In genomic region chr16:450385-450784, GRCh38 we compare ENCODE assay signal across 18 cellular contexts. TPM values are rescaled to one million over a fixed set of nuclear protein-coding genes. Genes with fewer than 3 reads are reported as not detected.
DNase-seq lines count a peak whose midpoint lies in the region; ATAC-seq and TF ChIP-seq lines count a peak whose summit lies in the region.
"Had no signal": no experiment of that assay in that cellular context is flagged by ENCODE, and none has a peak within 500 bp of the region (broad histone marks: within the 10 kb centered on the region; RNA-seq: fewer than 3 reads in every experiment).

No MANE protein-coding gene starts in this region.

- ATAC-seq in activated B cell treated with CpG ODN at 0.5 μM for 24 hours (ENCODE audit: low read depth) = peak; percentile 45
- ATAC-seq: activated T-helper 17 cell treated with anti-CD3 and anti-CD28 coated beads, Interleukin-2, amount 50 U/mL, for 72 hours; Right ventricle myocardium inferior had no signal

- H3K79me2 ChIP-seq in H9 (ENCODE audit: insufficient read depth, low read length) = no peaks in the 10 kb centered on the region
- H3K79me2 ChIP-seq in neural progenitor cell (ENCODE audit: low read depth) = peaks cover 55% of the 10 kb centered on the region

- H2AK5ac ChIP-seq in H9 (ENCODE audit: insufficient read length, low read length) = no peak overlapping the region

- TF ChIP-seq POLR2A in uterus (IDR thresholded peaks at IDR 0.05) = no peak

- no peak overlapping the region for H2BK15ac ChIP-seq in H9 (ENCODE audit: low read depth, low read length)

- H2BK12ac ChIP-seq in H9 (ENCODE audit: insufficient read length, low read depth, low read length) = no peak overlapping the region

- H2BK120ac ChIP-seq in H9 (ENCODE audit: low read depth, low read length, poor library complexity, severe bottlenecking) = no peak overlapping the region

- H3K4me3 Mint-ChIP-seq in H9 = no peak overlapping the region
- H3K4me3 Mint-ChIP-seq in activated B cell treated with CpG ODN at 0.5 μM for 24 hours = no peak overlapping the region
- H3K4me3 Mint-ChIP-seq in neural progenitor cell = peak overlapping the region; percentile 21
- H3K4me3 Mint-ChIP-seq: activated naive CD8-positive, alpha-beta T cell; activated T-helper 17 cell treated with anti-CD3 and anti-CD28 coated beads, Interleukin-2, amount 50 U/mL, for 72 hours; neural crest cell had no signal

- POLR2A ChIA-PET in activated B cell treated with CpG ODN at 0.5 μM for 24 hours (lab: Charles Lee) = no interaction called here

- H2BK20ac ChIP-seq in H9 (ENCODE audit: low read depth, low read length, poor library complexity, severe bottlenecking) = no peak overlapping the region

- H4K5ac ChIP-seq in H9 (ENCODE audit: insufficient read length, low read depth, low read length) = no peak overlapping the region

- H3K79me1 ChIP-seq in H9 (ENCODE audit: insufficient read depth, low read depth, low read length, poor library complexity, severe bottlenecking) = no peaks in the 10 kb centered on the region

- H3K27me3 Mint-ChIP-seq in H9 (ENCODE audit: low read depth) (no peaks in the 10 kb centered on the region; the same call in 1 of the 2 replicates), activated B cell treated with CpG ODN at 0.5 μM for 24 hours (no peaks in the 10 kb centered on the region), neural progenitor cell (ENCODE audit: insufficient read depth, low read depth) (peaks cover 4% of the 10 kb centered on the region)
- H3K27me3 Mint-ChIP-seq: activated naive CD8-positive, alpha-beta T cell; activated T-helper 17 cell treated with anti-CD3 and anti-CD28 coated beads, Interleukin-2, amount 50 U/mL, for 72 hours; progenitor cell of endocrine pancreas had no signal

- TF ChIP-seq CTCF in GM12864 (IDR thresholded peaks at IDR 0.05; ENCODE audit: low read depth, low read length, missing control alignments) (no peak), H9 (conservative IDR thresholded peaks at IDR 0.05) (no peak), activated B cell treated with CpG ODN at 0.5 μM for 24 hours (IDR thresholded peaks at IDR 0.05) (no peak), neural progenitor cell (IDR thresholded peaks at IDR 0.05) (no peak), uterus (IDR thresholded peaks at IDR 0.05) (no peak)

- no peak overlapping the region for H3K14ac ChIP-seq in H9 (ENCODE audit: insufficient read depth, low read length)

- CTCF ChIA-PET in activated B cell treated with CpG ODN at 0.5 μM for 24 hours (lab: Charles Lee) = no interaction called here

- H3K36me3 ChIP-seq in neural progenitor cell = no peaks in the 10 kb centered on the region
- no peaks in the 10 kb centered on the region for H3K36me3 ChIP-seq in uterus
- H3K36me3 ChIP-seq: tibial nerve had no signal

- no peak overlapping the region for H3K9ac ChIP-seq in H9 (ENCODE audit: extremely low read depth, insufficient read length, low read length)
- H3K9ac ChIP-seq in neural progenitor cell = no peak overlapping the region

- H3K36me3 Mint-ChIP-seq in H9 (ENCODE audit: insufficient read depth in 1 of 3, low read depth in 3 of 3) (no peaks in the 10 kb centered on the region; a peak in 1 of 7 replicates), activated B cell treated with CpG ODN at 0.5 μM for 24 hours (ENCODE audit: low read depth) (no peaks in the 10 kb centered on the region), neural progenitor cell (peaks cover 2% of the 10 kb centered on the region)
- H3K36me3 Mint-ChIP-seq: activated naive CD8-positive, alpha-beta T cell had no signal

- peaks cover 7 to 11% of the 10 kb centered on the region in 2 experiments for H3K4me1 Mint-ChIP-seq in H9
- peaks cover 8% of the 10 kb centered on the region for H3K4me1 Mint-ChIP-seq in activated B cell treated with CpG ODN at 0.5 μM for 24 hours
- H3K4me1 Mint-ChIP-seq in neural progenitor cell = peaks cover 3% of the 10 kb centered on the region
- H3K4me1 Mint-ChIP-seq: activated T-helper 17 cell treated with anti-CD3 and anti-CD28 coated beads, Interleukin-2, amount 50 U/mL, for 72 hours had no signal

- H3K9me3 ChIP-seq in H9 (ENCODE audit: control insufficient read depth, low read depth, low read length) (no peaks in the 10 kb centered on the region), neural progenitor cell (ENCODE audit: low read depth) (no peaks in the 10 kb centered on the region), uterus (no peaks in the 10 kb centered on the region)
- H3K9me3 ChIP-seq: Caco-2, tibial nerve had no signal

- H2BK5ac ChIP-seq in H9 (ENCODE audit: insufficient read length, low read length) = no peak overlapping the region

- no peak overlapping the region for H3K18ac ChIP-seq in H9 (ENCODE audit: insufficient read length, low read depth, low read length)

- H2AFZ ChIP-seq in H9 (ENCODE audit: low read length) (no peak overlapping the region), neural progenitor cell (replicated peaks) (no peak overlapping the region)

- H3K4me3 ChIP-seq in GM12864 (ENCODE audit: low read depth, low read length) (no peak overlapping the region; the same call in 1 of the 2 replicates), neural progenitor cell (no peak overlapping the region), uterus (no peak overlapping the region)
- H3K4me3 ChIP-seq: tibial nerve had no signal

- peak; percentile 33 for DNase-seq in GM12864 (ENCODE audit: low read depth)
- no peak for DNase-seq in H9
- no peak for DNase-seq in activated B cell treated with CpG ODN at 0.5 μM for 24 hours
- DNase-seq in neural progenitor cell (ENCODE audit: low spot score) = no peak
- no peak for DNase-seq in EL
- DNase-seq in uterus = no peak
- DNase-seq in head of caudate nucleus = no peak
- DNase-seq in D341Med (ENCODE audit: low spot score) = no peak
- DNase-seq: activated CD4-positive, alpha-beta T cell treated with anti-CD3 and anti-CD28 coated beads for 48 hours; Caco-2; stimulated activated naive CD4-positive, alpha-beta T cell treated with Interleukin-2 at 50 U/mL for 16 hours; SW 1271 had no signal

- H3K56ac ChIP-seq in H9 (ENCODE audit: insufficient read length, low read depth, low read length) = no peak overlapping the region

- H3T11ph ChIP-seq in H9 (ENCODE audit: low read length) = no peak overlapping the region

- H4K91ac ChIP-seq in H9 (ENCODE audit: insufficient read length, low read depth, low read length) = no peak overlapping the region

- H4K20me1 ChIP-seq in H9 (ENCODE audit: control insufficient read depth, insufficient read depth, insufficient read length) (no peaks in the 10 kb centered on the region), neural progenitor cell (ENCODE audit: low read depth) (peaks cover 44% of the 10 kb centered on the region)

- no peaks in the 10 kb centered on the region for H3K4me1 ChIP-seq in H9 (ENCODE audit: insufficient read depth, low read length)
- no peaks in the 10 kb centered on the region for H3K4me1 ChIP-seq in neural progenitor cell
- H3K4me1 ChIP-seq in uterus = no peaks in the 10 kb centered on the region
- H3K4me1 ChIP-seq: Caco-2 had no signal

- H3K27me3 ChIP-seq in H9 (ENCODE audit: insufficient read depth, low read length) (no peaks in the 10 kb centered on the region), neural progenitor cell (no peaks in the 10 kb centered on the region), uterus (no peaks in the 10 kb centered on the region)
- H3K27me3 ChIP-seq: tibial nerve had no signal

- no peak overlapping the region for H3K4ac ChIP-seq in H9 (ENCODE audit: low read depth, low read length)

- no peak overlapping the region for H3K27ac ChIP-seq in H9 (ENCODE audit: insufficient read length, low read depth, low read length)
- no peak overlapping the region for H3K27ac ChIP-seq in neural progenitor cell
- H3K27ac ChIP-seq in uterus = no peak overlapping the region
- H3K27ac ChIP-seq: tibial nerve had no signal

- no peak overlapping the region for H3K23ac ChIP-seq in H9 (ENCODE audit: insufficient read length, low read depth, low read length)

- H3K23me2 ChIP-seq in H9 (ENCODE audit: insufficient read length, low read depth, low read length, poor library complexity, severe bottlenecking) = no peaks in the 10 kb centered on the region

- H4K8ac ChIP-seq in H9 (replicated peaks; ENCODE audit: insufficient read length, low read depth, low read length) = no peak overlapping the region

- H3K4me2 ChIP-seq in H9 (ENCODE audit: insufficient read depth, insufficient read length, low read length) = no peak overlapping the region
- no peak overlapping the region for H3K4me2 ChIP-seq in neural progenitor cell

- no CpG with 5 or more reads among the region's 8 CpGs for WGBS in H9 (ENCODE audit: extremely low coverage, insufficient read length, low lambda C conversion rate)

- no peaks in the 10 kb centered on the region for H3K9me3 Mint-ChIP-seq in H9
- H3K9me3 Mint-ChIP-seq in activated B cell treated with CpG ODN at 0.5 μM for 24 hours = no peaks in the 10 kb centered on the region
- H3K9me3 Mint-ChIP-seq in neural progenitor cell = no peaks in the 10 kb centered on the region
- H3K9me3 Mint-ChIP-seq: activated T-helper 17 cell treated with anti-CD3 and anti-CD28 coated beads, Interleukin-2, amount 50 U/mL, for 72 hours; neural crest cell had no signal

- intact Hi-C loops in activated B cell treated with CpG ODN at 0.5 μM for 24 hours (cut with micrococcal nuclease) (no loop called here), uterus (cut with DNase I; ENCODE audit: low total_unique reads) (no loop called here), head of caudate nucleus (cut with DNase I) (no loop called here)

- H3K27ac Mint-ChIP-seq in H9 (peak overlapping the region in 2 of 3 experiments; percentile 68 to 94; a peak in 4 of 7 replicates), activated B cell treated with CpG ODN at 0.5 μM for 24 hours (no peak overlapping the region), neural progenitor cell (no peak overlapping the region)
- H3K27ac Mint-ChIP-seq: activated naive CD8-positive, alpha-beta T cell; activated T-helper 17 cell treated with anti-CD3 and anti-CD28 coated beads, Interleukin-2, amount 50 U/mL, for 72 hours; progenitor cell of endocrine pancreas had no signal

- H3F3A ChIP-seq in neural progenitor cell (ENCODE audit: low read depth) = no peaks in the 10 kb centered on the region

RNA-seq across cellular contexts. Expression of gene RAB11FIP3, which starts 24.9 kb away (rescaled TPM):
- 37.1 TPM in 2 replicates for total RNA-seq in H9 (2021)
- 32.2 and 35.4 TPM in 2 replicates for total RNA-seq in activated B cell treated with CpG ODN at 0.5 μM for 24 hours
- 15.5 and 45.2 TPM in 2 replicates for total RNA-seq in neural progenitor cell (ENCODE audit: low replicate concordance)
- total RNA-seq in uterus = 10 to 100 TPM; 10.5 to 75.0 (median 49.4) TPM

RNA-seq across cellular contexts. Expression of gene DECR2, which starts 48.7 kb away (rescaled TPM):
- total RNA-seq in H9 (2021) (38.8 and 39.3 TPM in 2 replicates), activated B cell treated with CpG ODN at 0.5 μM for 24 hours (4.4 and 6.7 TPM in 2 replicates), neural progenitor cell (ENCODE audit: low replicate concordance) (7.1 and 24.3 TPM in 2 replicates), uterus (100 to 1,000 TPM in 1 of 4 donors, 10 to 100 TPM in 3; 10.6 to 106 (median 31.9) TPM)

RNA-seq across cellular contexts. Expression of gene NME4, which starts 53.4 kb away (rescaled TPM):
- total RNA-seq in H9 (2021) (319 and 320 TPM in 2 replicates), activated B cell treated with CpG ODN at 0.5 μM for 24 hours (29.9 and 32.9 TPM in 2 replicates), neural progenitor cell (ENCODE audit: low replicate concordance) (93.3 and 236 TPM in 2 replicates), uterus (10 to 100 TPM; 37.3 to 77.6 (median 62.2) TPM)

Comparison
In these comparisons a context has a peak if more than half of its experiments do, and no peak if none do; other contexts are left out.
1. H3K27ac Mint-ChIP-seq: peak in H9 (2 of 3); none in activated B cell treated with CpG ODN at 0.5 μM for 24 hours (single experiment) and neural progenitor cell (single experiment).